ENCODE assay signal across 27 cellular contexts in the genomic region with DNA sequence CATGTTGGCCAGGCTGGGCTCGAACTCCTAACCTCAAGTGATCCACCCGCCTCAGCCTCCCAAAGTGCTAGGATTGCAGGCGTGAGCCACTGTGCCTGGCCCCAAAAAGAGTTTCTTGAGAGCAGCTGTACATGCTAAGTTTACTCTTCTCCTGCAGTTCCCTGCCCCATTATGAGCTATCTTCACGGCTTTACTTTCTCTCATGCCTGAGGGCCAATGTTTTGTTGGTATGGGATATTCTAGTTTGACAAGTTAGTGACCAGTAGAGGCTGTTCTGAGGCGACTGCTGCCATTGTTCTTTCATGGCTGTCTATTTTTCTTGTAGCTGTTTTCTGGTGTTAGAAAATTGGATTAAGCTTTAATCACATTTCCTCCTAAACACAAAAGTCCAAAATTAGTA.
"Had no signal": no experiment of that assay in that cellular context is flagged by ENCODE, and none has a peak within 500 bp of the region (broad histone marks: within the 10 kb centered on the region; RNA-seq: fewer than 3 reads in every experiment).

No MANE protein-coding gene starts in this region.

- DNase-seq: activated CD4-positive, alpha-beta T cell treated with anti-CD3 and anti-CD28 coated beads, Interleukin-2, amount 10 ng/mL, durations not matched to agents 24 days and 14 days; activated CD4-positive, alpha-beta T cell treated with anti-CD3 and anti-CD28 coated beads, Interleukin-2, amount 50 U/mL, for 4 hours; activated CD8-positive, alpha-beta T cell treated with anti-CD3 and anti-CD28 coated beads for 36 hours; activated effector memory CD4-positive, alpha-beta T cell treated with anti-CD3 and anti-CD28 coated beads, Interleukin-2, amount 50 U/mL, for 16 hours; activated naive CD4-positive, alpha-beta T cell; activated naive CD4-positive, alpha-beta T cell treated with anti-CD3 and anti-CD28 coated beads, Interleukin-2, amount 50 U/mL, for 16 hours; activated naive CD8-positive, alpha-beta T cell treated with anti-CD3 and anti-CD28 coated beads for 36 hours; activated T-cell treated with anti-CD3 and anti-CD28 coated beads, Interleukin-2, amount 50 U/mL, for 1 hour; activated T-cell treated with anti-CD3 and anti-CD28 coated beads, Interleukin-2, amount 50 U/mL, for 72 hours; amygdala; MM.1S; NCI-H1092 treated with DMSO at 0.1 percent for 48 hours; NCI-H1417; NCI-H146; NCI-H187; NCI-H2029 treated with DMSO at 0.1 percent for 48 hours; NCI-H2107; NCI-H2171; NCI-H510A; NCI-H526; NCI-H774; SHP77; T1000 had no signal

- H3K4me3 Mint-ChIP-seq: activated CD4-positive, alpha-beta T cell treated with anti-CD3 and anti-CD28 coated beads, Interleukin-2, amount 10 ng/mL, durations not matched to agents 24 days and 14 days; activated CD8-positive, alpha-beta T cell treated with anti-CD3 and anti-CD28 coated beads for 36 hours; activated naive CD8-positive, alpha-beta T cell treated with anti-CD3 and anti-CD28 coated beads for 36 hours; activated T-cell treated with anti-CD3 and anti-CD28 coated beads, Interleukin-2, amount 50 U/mL, for 72 hours; activated T-helper 17 cell treated with anti-CD3 and anti-CD28 coated beads, Interleukin-2, amount 50 U/mL, for 72 hours had no signal

- H3K9ac ChIP-seq: KMS-11 had no signal

- H3K27ac ChIP-seq: ascending aorta, KMS-11 had no signal

- ATAC-seq: activated CD8-positive, alpha-beta T cell treated with anti-CD3 and anti-CD28 coated beads for 36 hours; activated T-cell treated with anti-CD3 and anti-CD28 coated beads, Interleukin-2, amount 50 U/mL, for 72 hours; activated T-helper 17 cell treated with anti-CD3 and anti-CD28 coated beads, Interleukin-2, amount 50 U/mL, for 72 hours; Panc1 had no signal

- H3K9me3 ChIP-seq: ascending aorta had no signal

- H3K4me2 ChIP-seq: KMS-11 had no signal

- H3K4me1 ChIP-seq: ascending aorta had no signal

- H3K27ac Mint-ChIP-seq: activated CD4-positive, alpha-beta T cell treated with anti-CD3 and anti-CD28 coated beads, Interleukin-2, amount 10 ng/mL, durations not matched to agents 24 days and 14 days; activated CD8-positive, alpha-beta T cell treated with anti-CD3 and anti-CD28 coated beads for 36 hours; activated naive CD8-positive, alpha-beta T cell treated with anti-CD3 and anti-CD28 coated beads for 36 hours; activated T-cell treated with anti-CD3 and anti-CD28 coated beads, Interleukin-2, amount 50 U/mL, for 72 hours; activated T-helper 17 cell treated with anti-CD3 and anti-CD28 coated beads, Interleukin-2, amount 50 U/mL, for 72 hours had no signal

- H3K36me3 ChIP-seq: ascending aorta had no signal

- H3K4me1 Mint-ChIP-seq: activated CD4-positive, alpha-beta T cell treated with anti-CD3 and anti-CD28 coated beads, Interleukin-2, amount 10 ng/mL, durations not matched to agents 24 days and 14 days had no signal

- H3K4me3 ChIP-seq: ascending aorta had no signal

- H3K9me3 Mint-ChIP-seq: activated CD4-positive, alpha-beta T cell treated with anti-CD3 and anti-CD28 coated beads, Interleukin-2, amount 10 ng/mL, durations not matched to agents 24 days and 14 days; activated CD8-positive, alpha-beta T cell treated with anti-CD3 and anti-CD28 coated beads for 36 hours; activated T-helper 17 cell treated with anti-CD3 and anti-CD28 coated beads, Interleukin-2, amount 50 U/mL, for 72 hours had no signal

- H3K27me3 ChIP-seq: ascending aorta had no signal

- H3K27me3 Mint-ChIP-seq: activated CD4-positive, alpha-beta T cell treated with anti-CD3 and anti-CD28 coated beads, Interleukin-2, amount 10 ng/mL, durations not matched to agents 24 days and 14 days; activated CD8-positive, alpha-beta T cell treated with anti-CD3 and anti-CD28 coated beads for 36 hours; activated naive CD8-positive, alpha-beta T cell treated with anti-CD3 and anti-CD28 coated beads for 36 hours; activated T-helper 17 cell treated with anti-CD3 and anti-CD28 coated beads, Interleukin-2, amount 50 U/mL, for 72 hours had no signal
